In the genomic region with DNA sequence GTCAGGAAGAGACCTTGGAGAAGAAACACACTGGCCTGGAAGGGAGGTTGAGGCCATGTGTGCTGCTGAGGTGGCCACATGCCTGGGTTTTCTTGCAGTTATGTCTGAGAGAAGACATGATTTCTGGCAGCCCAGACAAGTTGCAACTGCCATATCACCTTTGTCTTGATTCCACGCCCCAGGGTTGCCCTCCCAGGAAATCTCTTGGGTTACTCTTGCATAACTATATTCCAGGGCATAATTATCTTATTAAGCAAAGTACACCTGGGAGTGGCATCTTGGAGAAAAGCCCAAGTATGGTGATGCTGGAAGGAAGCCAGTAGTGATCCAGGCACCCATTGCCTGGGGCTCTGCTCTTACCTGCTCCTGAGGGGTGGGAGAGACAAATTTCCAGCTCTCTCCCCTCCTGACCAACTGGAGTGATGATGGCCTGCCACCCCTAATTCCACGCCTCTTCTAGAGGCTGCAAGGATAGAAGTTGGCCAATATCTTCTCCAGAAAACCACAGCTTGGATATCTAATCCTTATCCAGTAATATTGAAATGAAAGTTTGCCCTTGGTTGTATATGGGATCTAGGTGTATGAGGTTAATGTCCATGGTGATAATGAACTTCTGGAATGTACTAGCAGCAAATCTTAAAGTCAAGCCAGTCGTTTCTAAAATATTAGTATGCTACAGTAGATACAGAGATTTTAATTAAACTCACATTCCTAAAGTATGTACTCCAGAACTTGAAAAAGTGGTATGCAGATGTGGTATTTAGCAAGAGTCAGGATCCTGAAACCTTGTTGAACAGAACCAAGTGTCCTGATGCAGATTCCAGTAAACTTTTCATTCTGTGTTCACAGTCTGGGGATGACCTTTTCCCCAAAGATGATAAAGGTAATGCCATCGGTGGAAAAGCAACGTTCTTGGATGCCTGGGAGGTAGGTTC, we compare ENCODE assay signal across 21 cellular contexts. TPM values are rescaled to one million over a fixed set of nuclear protein-coding genes. Genes with fewer than 3 reads are reported as not detected.
DNase-seq lines count a peak whose midpoint lies in the region; ATAC-seq and TF ChIP-seq lines count a peak whose summit lies in the region.
"Had no signal": no experiment of that assay in that cellular context is flagged by ENCODE, and none has a peak within 500 bp of the region (broad histone marks: within the 10 kb centered on the region; RNA-seq: fewer than 3 reads in every experiment).

No MANE protein-coding gene starts in this region.

- peak; percentile 19 for ATAC-seq in foreskin keratinocyte
- ATAC-seq: activated CD8-positive, alpha-beta memory T cell treated with anti-CD3 and anti-CD28 coated beads, Interleukin-2, amount 10 ng/mL, durations not matched to agents 7 days and 5 days; left cardiac atrium had no signal

- peaks cover 85% of the 10 kb centered on the region for H3K36me3 ChIP-seq in PC-9 (ENCODE audit: low read depth)
- no peaks in the 10 kb centered on the region for H3K36me3 ChIP-seq in skeletal muscle tissue (ENCODE audit: control insufficient read depth in 3 of 3, insufficient read depth in 3 of 3, low read length in 3 of 3)

- H3K4me3 ChIP-seq in PC-9 (peak overlapping the region; percentile 87), skeletal muscle tissue (ENCODE audit: low read length in 3 of 3) (no peak overlapping the region)
- H3K4me3 ChIP-seq: testis had no signal

- no peak overlapping the region for H2AFZ ChIP-seq in PC-9

- H3K27me3 ChIP-seq in PC-9 (ENCODE audit: insufficient read depth, low read depth) (no peaks in the 10 kb centered on the region), foreskin keratinocyte (no peaks in the 10 kb centered on the region), skeletal muscle tissue (ENCODE audit: control insufficient read depth in 3 of 3, insufficient read depth in 3 of 3, low read length in 3 of 3) (no peaks in the 10 kb centered on the region)
- H3K27me3 ChIP-seq: testis had no signal

- intact Hi-C loops in PC-9 (cut with micrococcal nuclease; ENCODE audit: unreplicated experiment): loop anchor here (1.0 to 5.0 kb wide), 5 partner anchors 15 to 100 kb away; no protein-coding TSS in a partner anchor

- H3F3A ChIP-seq in PC-9 (ENCODE audit: insufficient read depth, low read depth): peaks cover 99% of the 10 kb centered on the region

- POLR2A ChIA-PET in PC-9 (lab: Charles Lee; ENCODE audit: unreplicated experiment): interaction anchor here (0.6 to 1.1 kb wide), 2 partner anchors 64 to 100 kb away, joined by 4 to 11 read pairs; no protein-coding TSS in a partner anchor

- H4K20me1 ChIP-seq in PC-9 (ENCODE audit: insufficient read depth): peaks cover 36% of the 10 kb centered on the region; the same call in 1 of the 2 replicates

- H3K4me1 ChIP-seq in PC-9 (replicated peaks; ENCODE audit: insufficient read depth) (peaks cover 56% of the 10 kb centered on the region), foreskin keratinocyte (peaks cover 24% of the 10 kb centered on the region), skeletal muscle tissue (ENCODE audit: control insufficient read depth in 3 of 3, insufficient read depth in 3 of 3, low read length in 3 of 3) (peaks cover 41 to 57% (median 56%) of the 10 kb centered on the region in 3 donors)

- H3K27ac ChIP-seq in PC-9: peak overlapping the region; percentile 96
- no peak overlapping the region for H3K27ac ChIP-seq in foreskin keratinocyte
- peak overlapping the region; percentile 84 for H3K27ac ChIP-seq in skeletal muscle tissue (ENCODE audit: low read depth, low read length)
- H3K27ac ChIP-seq: HL-60, KMS-11 had no signal

- H3K9me3 ChIP-seq in PC-9 (ENCODE audit: insufficient read depth, low read depth) (no peaks in the 10 kb centered on the region), skeletal muscle tissue (ENCODE audit: control insufficient read depth in 3 of 3, low read length in 3 of 3) (no peaks in the 10 kb centered on the region)
- H3K9me3 ChIP-seq: SK-N-SH, testis had no signal

- no peak for TF ChIP-seq CTCF in PC-9 (conservative IDR thresholded peaks at IDR 0.05)
- no peak for TF ChIP-seq CTCF in foreskin keratinocyte (conservative IDR thresholded peaks at IDR 0.05)

- H3K79me2 ChIP-seq in PC-9 (ENCODE audit: low read depth): peaks cover 84% of the 10 kb centered on the region

- CTCF ChIA-PET in PC-9 (lab: Charles Lee): interaction anchor here (1.2 kb wide), 1 partner anchor 100 kb away, joined by 3 read pairs; no protein-coding TSS in a partner anchor

- BruUV-seq in PC-9 (replicated peaks; lab: Mats Ljungman, UMichigan): no TSS peak

- no peaks in the 10 kb centered on the region for H3K9me2 ChIP-seq in PC-9 (ENCODE audit: insufficient read depth)
- H3K9me2 ChIP-seq: SK-N-SH had no signal

- H3K4me2 ChIP-seq in PC-9: peak overlapping the region; percentile 99
- H3K4me2 ChIP-seq: KMS-11, SK-N-SH had no signal

- H3K9ac ChIP-seq in skeletal muscle tissue (ENCODE audit: low read depth in 1 of 3, low read length in 3 of 3): no peak overlapping the region
- H3K9ac ChIP-seq: KMS-11, SK-N-SH had no signal

- DNase-seq in HPDE6-E6E7 (ENCODE audit: extremely low spot score) (peak; percentile 37), PC-9 (peak; percentile 88 to 95), foreskin keratinocyte (peak; percentile 64 to 79), putamen (ENCODE audit: low spot score) (no peak), SHP77 treated with DMSO at 0.1 percent for 48 hours (lab: John Stamatoyannopoulos, UW) (no peak), cerebellum (ENCODE audit: low spot score) (no peak), NCI-H510A (lab: John Stamatoyannopoulos, UW) (no peak)
- DNase-seq: activated CD8-positive, alpha-beta memory T cell treated with anti-CD3 and anti-CD28 coated beads, Interleukin-2, amount 10 ng/mL, durations not matched to agents 7 days and 5 days; activated effector memory CD4-positive, alpha-beta T cell treated with Interleukin-2 at 50 U/mL for 16 hours; amygdala; foreskin melanocyte; GF-D8; left cardiac atrium; NCI-H1417 treated with DMSO at 0.1 percent for 48 hours; NCI-H446; SK-N-SH had no signal

RNA-seq across cellular contexts. Expression of a gene that starts 5.1 kb away (rescaled TPM):
- total RNA-seq in PC-9 (2021) (479 and 546 TPM in 2 replicates), foreskin keratinocyte (0.21 and 0.31 TPM in 2 replicates), skeletal muscle tissue (not detected), cerebellum (0.54 TPM)
- 0.21 and 0.49 TPM in 2 replicates for polyA plus RNA-seq in foreskin keratinocyte
- total RNA-seq: activated CD8-positive, alpha-beta memory T cell treated with anti-CD3 and anti-CD28 coated beads, Interleukin-2, amount 10 ng/mL, durations not matched to agents 7 days and 5 days had no signal

RNA-seq across cellular contexts. Expression of a gene that starts 16.5 kb away (rescaled TPM):
- total RNA-seq in PC-9 (2021): 3.2 and 3.4 TPM in 2 replicates
- not detected in 2 replicates for total RNA-seq in foreskin keratinocyte
- not detected in 2 replicates for polyA plus RNA-seq in foreskin keratinocyte
- total RNA-seq in skeletal muscle tissue: under 0.01 TPM
- total RNA-seq in cerebellum: not detected
- total RNA-seq: activated CD8-positive, alpha-beta memory T cell treated with anti-CD3 and anti-CD28 coated beads, Interleukin-2, amount 10 ng/mL, durations not matched to agents 7 days and 5 days; omental fat pad had no signal
- polyA plus RNA-seq: SK-N-SH had no signal

Comparison
In these comparisons a context has a peak if more than half of its experiments do, and no peak if none do; other contexts are left out.
1. DNase-seq: peak in HPDE6-E6E7 (single experiment), PC-9 (2 of 2) and foreskin keratinocyte (2 of 2); none in putamen (single experiment), SHP77 treated with DMSO at 0.1 percent for 48 hours (single experiment), cerebellum (single experiment) and NCI-H510A (single experiment).
2. RNA of a gene that starts 5.1 kb away (total RNA-seq): 479 to 546 TPM in PC-9; 0.54 TPM in cerebellum (single experiment), 0.21 to 0.31 TPM in foreskin keratinocyte and not detected in skeletal muscle tissue (single experiment); every median in the first group is over 100 times any median in the second.